Comparison of ENCODE assay signal across 10 cellular contexts in the genomic region with DNA sequence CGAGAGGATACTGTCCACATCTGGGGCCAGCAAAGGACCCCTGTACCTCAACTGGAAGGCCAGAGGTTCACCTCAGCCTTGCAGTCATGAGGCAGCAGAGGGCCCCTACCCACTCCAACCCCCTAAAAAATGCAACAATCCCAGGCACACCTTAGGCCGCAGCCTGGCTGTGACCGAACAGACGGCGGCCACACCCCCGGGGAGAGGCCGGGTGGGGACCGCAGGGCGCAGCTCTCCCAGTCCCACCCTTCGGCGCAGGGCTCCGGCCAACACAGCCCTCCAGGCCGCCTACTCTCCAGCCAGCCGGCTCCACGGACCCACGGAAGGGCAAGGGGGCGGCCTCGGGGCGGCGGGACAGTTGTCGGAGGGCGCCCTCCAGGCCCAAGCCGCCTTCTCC. TPM values are rescaled to one million over a fixed set of nuclear protein-coding genes. Genes with fewer than 3 reads are reported as not detected.
DNase-seq lines count a peak whose midpoint lies in the region; ATAC-seq and TF ChIP-seq lines count a peak whose summit lies in the region.
"Had no signal": no experiment of that assay in that cellular context is flagged by ENCODE, and none has a peak within 500 bp of the region (broad histone marks: within the 10 kb centered on the region; RNA-seq: fewer than 3 reads in every experiment).

No MANE protein-coding gene starts in this region.

- H2AFZ ChIP-seq in neuronal stem cell (ENCODE audit: low read length) = no peak overlapping the region
- H2AFZ ChIP-seq: PC-9 had no signal

- H2BK120ac ChIP-seq in neuronal stem cell (ENCODE audit: low read depth, low read length) = no peak overlapping the region

- H4K8ac ChIP-seq in neuronal stem cell (ENCODE audit: low read depth, low read length) = no peak overlapping the region

- H3K79me1 ChIP-seq in neuronal stem cell (ENCODE audit: low read depth, low read length) = no peaks in the 10 kb centered on the region

- H3K27me3 Mint-ChIP-seq in CD14-positive monocyte (ENCODE audit: low read depth in 3 of 3) = peaks cover 0 to 3% (median 2%) of the 10 kb centered on the region in 3 donors
- H3K27me3 Mint-ChIP-seq in endodermal cell (ENCODE audit: insufficient read depth) = peaks cover 4% of the 10 kb centered on the region

- DNase-seq in CD14-positive monocyte (ENCODE audit: low spot score) (no peak), Peyer's patch (peak in 1 of 3 donors; percentile 70), endodermal cell (no peak), neuronal stem cell (ENCODE audit: low spot score) (no peak), lower leg skin (ENCODE audit: low spot score in 2 of 2) (no peak)
- DNase-seq: DND-41, PC-9 had no signal

- H3K36me3 ChIP-seq in Peyer's patch (no peaks in the 10 kb centered on the region), endodermal cell (ENCODE audit: control insufficient read depth, insufficient read depth, low read length) (no peaks in the 10 kb centered on the region), neuronal stem cell (replicated peaks in 1 of 2; ENCODE audit: control insufficient read depth in 2 of 2, insufficient read depth in 2 of 2, low read length in 2 of 2) (no peaks in the 10 kb centered on the region)

- H3K4me1 Mint-ChIP-seq in CD14-positive monocyte (peaks cover 19% of the 10 kb centered on the region), endodermal cell (peaks cover 3% of the 10 kb centered on the region)

- intact Hi-C loops in CD14-positive monocyte (cut with micrococcal nuclease) (no loop called here), lower leg skin (cut with DNase I; ENCODE audit: low total_unique reads) (no loop called here)

- no peak overlapping the region for H2BK5ac ChIP-seq in neuronal stem cell (ENCODE audit: low read length)

- TF ChIP-seq POLR2A in Peyer's patch (IDR thresholded peaks at IDR 0.05) (no peak), lower leg skin (IDR thresholded peaks at IDR 0.05) (no peak)

- H3K36me3 Mint-ChIP-seq in CD14-positive monocyte = peaks cover 3% of the 10 kb centered on the region in 2 donors
- no peaks in the 10 kb centered on the region for H3K36me3 Mint-ChIP-seq in endodermal cell (ENCODE audit: low read depth)

- H3K4me3 Mint-ChIP-seq in CD14-positive monocyte (peak overlapping the region; percentile 67 to 75), endodermal cell (peak overlapping the region; percentile 57)

- H3K4me1 ChIP-seq in Peyer's patch = peaks cover 0 to 14% (median 4%) of the 10 kb centered on the region in 4 donors
- no peaks in the 10 kb centered on the region for H3K4me1 ChIP-seq in endodermal cell (ENCODE audit: control insufficient read depth, insufficient read depth, low read length)
- H3K4me1 ChIP-seq in neuronal stem cell (ENCODE audit: control insufficient read depth in 2 of 2, insufficient read depth in 1 of 2, low read depth in 1 of 2, low read length in 2 of 2) = peaks cover 0 to 4% of the 10 kb centered on the region in 2 donors

- H3K9ac ChIP-seq in endodermal cell (ENCODE audit: extremely low read depth, low read length, poor library complexity, severe bottlenecking) (no peak overlapping the region), neuronal stem cell (ENCODE audit: low read depth, low read length, poor library complexity) (no peak overlapping the region)

- TF ChIP-seq CTCF in CD14-positive monocyte (IDR thresholded peaks at IDR 0.05) = no peak
- no peak for TF ChIP-seq CTCF in Peyer's patch (IDR thresholded peaks at IDR 0.05)
- no peak for TF ChIP-seq CTCF in endodermal cell (conservative IDR thresholded peaks at IDR 0.05)
- TF ChIP-seq CTCF in lower leg skin (IDR thresholded peaks at IDR 0.05) = no peak

- H3K18ac ChIP-seq in neuronal stem cell (ENCODE audit: low read length) = no peak overlapping the region

- H3K9me3 ChIP-seq in Peyer's patch = no peaks in the 10 kb centered on the region
- no peaks in the 10 kb centered on the region for H3K9me3 ChIP-seq in endodermal cell (ENCODE audit: control insufficient read depth, low read length)
- H3K9me3 ChIP-seq in neuronal stem cell (replicated peaks in 1 of 2; ENCODE audit: control insufficient read depth in 2 of 2, insufficient read depth in 1 of 2, low read depth in 1 of 2, low read length in 2 of 2) = no peaks in the 10 kb centered on the region

- H3K27ac ChIP-seq in Peyer's patch = peak overlapping the region; percentile 44 to 86 (median 78)
- H3K27ac ChIP-seq in endodermal cell (ENCODE audit: low read depth, low read length) = no peak overlapping the region
- no peak overlapping the region for H3K27ac ChIP-seq in neuronal stem cell (replicated peaks; ENCODE audit: low read length)
- H3K27ac ChIP-seq: PC-9 had no signal

- no peak overlapping the region for H2BK15ac ChIP-seq in neuronal stem cell (ENCODE audit: low read length)

- no peak overlapping the region for H3K4me2 ChIP-seq in neuronal stem cell (ENCODE audit: insufficient read depth, low read length, poor library complexity, severe bottlenecking)
- H3K4me2 ChIP-seq: PC-9 had no signal

- H3K4me3 ChIP-seq in Peyer's patch (peak overlapping the region; percentile 61 to 72 (median 62)), endodermal cell (ENCODE audit: low read length) (no peak overlapping the region), neuronal stem cell (ENCODE audit: low read length in 2 of 2) (no peak overlapping the region), lower leg skin (ENCODE audit: low read depth, poor library complexity, severe bottlenecking) (no peak overlapping the region)
- H3K4me3 ChIP-seq: PC-9 had no signal

- ATAC-seq in GM18498 (IDR thresholded peaks at IDR 0.05; ENCODE audit: unreplicated experiment) (no peak), HG03520 (IDR thresholded peaks at IDR 0.05; ENCODE audit: unreplicated experiment) (no peak), HG03354 (IDR thresholded peaks at IDR 0.05; ENCODE audit: poor library complexity, severe bottlenecking, unreplicated experiment) (no peak)

- peak overlapping the region; percentile 21 for H3K23ac ChIP-seq in neuronal stem cell (ENCODE audit: low read depth, low read length, poor library complexity)

- no peak overlapping the region for H4K91ac ChIP-seq in neuronal stem cell (ENCODE audit: low read depth, low read length, poor library complexity)

- peak overlapping the region; percentile 42 for H2BK12ac ChIP-seq in neuronal stem cell (ENCODE audit: low read length)

- no peak overlapping the region for H3K14ac ChIP-seq in neuronal stem cell (ENCODE audit: low read length)

- H3K27ac Mint-ChIP-seq in CD14-positive monocyte = peak overlapping the region in 4 of 7 donors; percentile 30 to 54 (median 45)
- no peak overlapping the region for H3K27ac Mint-ChIP-seq in endodermal cell

- 92 to 97% methylated on average over 7 to 23 of the region's 23 CpGs for WGBS in endodermal cell (ENCODE audit: insufficient coverage in 1 of 2, insufficient read length in 1 of 2), 2 experiments
- whole genome bisulfite sequencing in neuronal stem cell (ENCODE audit: extremely low coverage in 2 of 2, insufficient read length in 2 of 2, insufficient replicate concordance in 1 of 2), 2 donors = no CpG with 5 or more reads among the region's 23 CpGs
- WGBS in lower leg skin, 2 donors = 37 to 72% methylated on average over 15 to 23 of the region's 23 CpGs

- no peak overlapping the region for H3K4ac ChIP-seq in neuronal stem cell (ENCODE audit: low read length)

- H3K27me3 ChIP-seq in Peyer's patch (no peaks in the 10 kb centered on the region), endodermal cell (ENCODE audit: control insufficient read depth, insufficient read depth, low read length, poor library complexity, severe bottlenecking) (peaks cover 12% of the 10 kb centered on the region), neuronal stem cell (ENCODE audit: control insufficient read depth in 3 of 3, insufficient read depth in 3 of 3, low read depth in 1 of 3, low read length in 3 of 3) (peaks cover 0 to 19% (median 7%) of the 10 kb centered on the region in 3 experiments)

- no peaks in the 10 kb centered on the region for H3K9me3 Mint-ChIP-seq in CD14-positive monocyte
- H3K9me3 Mint-ChIP-seq in endodermal cell = no peaks in the 10 kb centered on the region

- peak overlapping the region; percentile 19 for H2AK5ac ChIP-seq in neuronal stem cell (ENCODE audit: low read depth, low read length)

RNA-seq across cellular contexts. Expression of a gene that starts 0.5 kb away (rescaled TPM):
- 1 to 10 TPM; 2.4 to 2.5 TPM for polyA plus RNA-seq in CD14-positive monocyte
- total RNA-seq in Peyer's patch (10 to 100 TPM; 25.6 to 48.9 (median 33.5) TPM), endodermal cell (10 to 100 TPM in 1 of 2 donors, 1 to 10 TPM in 1; 4.9 to 18.5 TPM), lower leg skin (10 to 100 TPM; 36.9 to 66.8 (median 48.6) TPM)
- 3.5 TPM for polyA plus RNA-seq in endodermal cell (2013, experiment 1 of 2)
- 2.4 TPM for polyA plus RNA-seq in endodermal cell (2013, experiment 2 of 2)
- 0.08 TPM for polyA plus RNA-seq in neuronal stem cell (2013, experiment 1 of 2)
- 0.06 TPM for polyA plus RNA-seq in neuronal stem cell (2013, experiment 2 of 2)

RNA-seq across cellular contexts. Expression of a gene that starts 29.5 kb away (rescaled TPM):
- not detected for polyA plus RNA-seq in CD14-positive monocyte
- total RNA-seq in Peyer's patch (not detected), endodermal cell (1 to 10 TPM in 1 of 2 donors, under 1 TPM in 1; 0.27 to 1.2 TPM), lower leg skin (100 to 1,000 TPM in 1 of 4 donors, 10 to 100 TPM in 3; 75.9 to 131 (median 92.8) TPM)
- 1.6 TPM for polyA plus RNA-seq in endodermal cell (2013, experiment 1 of 2)
- 2.4 TPM for polyA plus RNA-seq in endodermal cell (2013, experiment 2 of 2)
- polyA plus RNA-seq in neuronal stem cell (2013, experiment 1 of 2) = 0.57 TPM
- polyA plus RNA-seq in neuronal stem cell (2013, experiment 2 of 2) = 0.93 TPM

RNA-seq across cellular contexts. Expression of a gene that starts 35.5 kb away (rescaled TPM):
- polyA plus RNA-seq in CD14-positive monocyte = 100 to 1,000 TPM in 1 of 2 donors, 10 to 100 TPM in 1; 88.0 to 123 TPM
- 10 to 100 TPM; 23.7 to 46.2 (median 43.7) TPM for total RNA-seq in Peyer's patch
- total RNA-seq in endodermal cell = 10 to 100 TPM; 46.3 to 55.4 TPM
- 55.8 TPM for polyA plus RNA-seq in endodermal cell (2013, experiment 1 of 2)
- 56.3 TPM for polyA plus RNA-seq in endodermal cell (2013, experiment 2 of 2)
- 34.0 TPM for polyA plus RNA-seq in neuronal stem cell (2013, experiment 1 of 2)
- 34.5 TPM for polyA plus RNA-seq in neuronal stem cell (2013, experiment 2 of 2)
- 10 to 100 TPM; 55.2 to 62.2 (median 59.4) TPM for total RNA-seq in lower leg skin

Comparison
In these comparisons a context has a peak if more than half of its experiments do, and no peak if none do; other contexts are left out.
1. H3K27ac ChIP-seq: peak in Peyer's patch (4 of 4); none in endodermal cell (single experiment) and neuronal stem cell (single experiment).
2. H3K4me3 ChIP-seq: peak in Peyer's patch (4 of 4); none in endodermal cell (single experiment), neuronal stem cell (0 of 2) and lower leg skin (single experiment).
3. RNA of a gene that starts 29.5 kb away (total RNA-seq): 75.9 to 131 TPM in lower leg skin; 0.27 to 1.2 TPM in endodermal cell and not detected in Peyer's patch; every median in the first group is over 10 times any median in the second.